Comparison of ENCODE assay signal across 1 cellular context in genomic region chr2:25977768-25978167, GRCh38.
TF ChIP-seq lines count a peak whose summit lies in the region.

No MANE protein-coding gene starts in this region.

TF ChIP-seq in A549, 52 proteins besides CTCF, POLR2A, EP300 and RAD21 (continued from another document):
- no peak for TF ChIP-seq HMGXB4 (CRISPR knock-in tag; IDR thresholded peaks at IDR 0.05; ENCODE audit: borderline replicate concordance)
- no peak for TF ChIP-seq SMC3 (IDR thresholded peaks at IDR 0.05)
- 0 out of 2 replicates have a peak, but pooled peaks have one; percentile 46 for TF ChIP-seq RCOR1 (IDR thresholded peaks at IDR 0.05; ENCODE audit: low read depth, low read length)
- TF ChIP-seq NFE2L2 (conservative IDR thresholded peaks at IDR 0.05; ENCODE audit: low read length), result no peak; the same call in 1 of the 2 replicates
- no peak for TF ChIP-seq RFX5 (IDR thresholded peaks at IDR 0.05)
- no peak for TF ChIP-seq FOSB (CRISPR knock-in tag; IDR thresholded peaks at IDR 0.05)
- TF ChIP-seq, protein P1, sequence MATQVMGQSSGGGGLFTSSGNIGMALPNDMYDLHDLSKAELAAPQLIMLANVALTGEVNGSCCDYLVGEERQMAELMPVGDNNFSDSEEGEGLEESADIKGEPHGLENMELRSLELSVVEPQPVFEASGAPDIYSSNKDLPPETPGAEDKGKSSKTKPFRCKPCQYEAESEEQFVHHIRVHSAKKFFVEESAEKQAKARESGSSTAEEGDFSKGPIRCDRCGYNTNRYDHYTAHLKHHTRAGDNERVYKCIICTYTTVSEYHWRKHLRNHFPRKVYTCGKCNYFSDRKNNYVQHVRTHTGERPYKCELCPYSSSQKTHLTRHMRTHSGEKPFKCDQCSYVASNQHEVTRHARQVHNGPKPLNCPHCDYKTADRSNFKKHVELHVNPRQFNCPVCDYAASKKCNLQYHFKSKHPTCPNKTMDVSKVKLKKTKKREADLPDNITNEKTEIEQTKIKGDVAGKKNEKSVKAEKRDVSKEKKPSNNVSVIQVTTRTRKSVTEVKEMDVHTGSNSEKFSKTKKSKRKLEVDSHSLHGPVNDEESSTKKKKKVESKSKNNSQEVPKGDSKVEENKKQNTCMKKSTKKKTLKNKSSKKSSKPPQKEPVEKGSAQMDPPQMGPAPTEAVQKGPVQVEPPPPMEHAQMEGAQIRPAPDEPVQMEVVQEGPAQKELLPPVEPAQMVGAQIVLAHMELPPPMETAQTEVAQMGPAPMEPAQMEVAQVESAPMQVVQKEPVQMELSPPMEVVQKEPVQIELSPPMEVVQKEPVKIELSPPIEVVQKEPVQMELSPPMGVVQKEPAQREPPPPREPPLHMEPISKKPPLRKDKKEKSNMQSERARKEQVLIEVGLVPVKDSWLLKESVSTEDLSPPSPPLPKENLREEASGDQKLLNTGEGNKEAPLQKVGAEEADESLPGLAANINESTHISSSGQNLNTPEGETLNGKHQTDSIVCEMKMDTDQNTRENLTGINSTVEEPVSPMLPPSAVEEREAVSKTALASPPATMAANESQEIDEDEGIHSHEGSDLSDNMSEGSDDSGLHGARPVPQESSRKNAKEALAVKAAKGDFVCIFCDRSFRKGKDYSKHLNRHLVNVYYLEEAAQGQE (IDR thresholded peaks at IDR 0.05), result no peak
- TF ChIP-seq, protein P2, sequence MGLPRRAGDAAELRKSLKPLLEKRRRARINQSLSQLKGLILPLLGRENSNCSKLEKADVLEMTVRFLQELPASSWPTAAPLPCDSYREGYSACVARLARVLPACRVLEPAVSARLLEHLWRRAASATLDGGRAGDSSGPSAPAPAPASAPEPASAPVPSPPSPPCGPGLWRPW (IDR thresholded peaks at IDR 0.05), result no peak
- TF ChIP-seq BHLHE40 (IDR thresholded peaks at IDR 0.05; ENCODE audit: low read depth, low read length), result no peak
- no peak for TF ChIP-seq EHMT2 (IDR thresholded peaks at IDR 0.05; ENCODE audit: low read depth)
- no peak for TF ChIP-seq CHD2 (IDR thresholded peaks at IDR 0.05; ENCODE audit: low read length, partially characterized antibody)
- TF ChIP-seq FOSL2 (IDR thresholded peaks at IDR 0.05), result peak; percentile 70
- TF ChIP-seq FOSL2 (CRISPR knock-in tag; IDR thresholded peaks at IDR 0.05), result peak; percentile 87
- TF ChIP-seq NR3C1 (IDR thresholded peaks at IDR 0.05), result no peak
- TF ChIP-seq ATOH8 (CRISPR knock-in tag; IDR thresholded peaks at IDR 0.05; ENCODE audit: low read depth), result peak; percentile 89
- TF ChIP-seq HOXB5 (CRISPR knock-in tag; IDR thresholded peaks at IDR 0.05), result no peak
- TF ChIP-seq HOXA7 (CRISPR knock-in tag; IDR thresholded peaks at IDR 0.05), result no peak
- TF ChIP-seq, protein P3, sequence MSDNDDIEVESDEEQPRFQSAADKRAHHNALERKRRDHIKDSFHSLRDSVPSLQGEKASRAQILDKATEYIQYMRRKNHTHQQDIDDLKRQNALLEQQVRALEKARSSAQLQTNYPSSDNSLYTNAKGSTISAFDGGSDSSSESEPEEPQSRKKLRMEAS (IDR thresholded peaks at IDR 0.05), result peak; percentile 69
- no peak for TF ChIP-seq ZSCAN20 (CRISPR knock-in tag; IDR thresholded peaks at IDR 0.05)
- TF ChIP-seq GATA3 (IDR thresholded peaks at IDR 0.05; ENCODE audit: borderline replicate concordance), result peak; percentile 89
- TF ChIP-seq TFCP2L1 (CRISPR knock-in tag; IDR thresholded peaks at IDR 0.05), result no peak
- no peak for TF ChIP-seq ZFP36 (IDR thresholded peaks at IDR 0.05; ENCODE audit: borderline replicate concordance, partially characterized antibody)
